Comparison of ENCODE assay signal across 32 cellular contexts in genomic region chr12:119994892-119995658, GRCh38. TPM values are rescaled to one million over a fixed set of nuclear protein-coding genes. Genes with fewer than 3 reads are reported as not detected.
DNase-seq lines count a peak whose midpoint lies in the region; ATAC-seq, FAIRE-seq and TF ChIP-seq lines count a peak whose summit lies in the region.
"Had no signal": no experiment of that assay in that cellular context is flagged by ENCODE, and none has a peak within 500 bp of the region (broad histone marks: within the 10 kb centered on the region; RNA-seq: fewer than 3 reads in every experiment).

No MANE protein-coding gene starts in this region.

- H3K4me1 ChIP-seq in DOHH2 (ENCODE audit: control insufficient read depth, low read length) = peaks cover 38% of the 10 kb centered on the region
- H3K4me1 ChIP-seq in H1 (replicated peaks in 1 of 4; ENCODE audit: control insufficient read depth in 3 of 4, insufficient read depth in 4 of 4, low read length in 3 of 4) = peaks cover 4 to 7% (median 6%) of the 10 kb centered on the region in 4 experiments
- H3K4me1 ChIP-seq in kidney (ENCODE audit: control insufficient read depth in 1 of 2, insufficient read depth in 1 of 2, low read depth in 1 of 2, low read length in 2 of 2) = peaks cover 0 to 8% of the 10 kb centered on the region in 2 donors
- H3K4me1 ChIP-seq in CD8-positive, alpha-beta T cell (ENCODE audit: insufficient read depth, low read length) = peaks cover 15% of the 10 kb centered on the region

- H2AFZ ChIP-seq in H1 (ENCODE audit: low read length) = no peak overlapping the region

- H3K9me2 ChIP-seq in DOHH2 (replicated peaks; ENCODE audit: control insufficient read depth, low read length) = no peaks in the 10 kb centered on the region
- H3K9me2 ChIP-seq: SK-N-SH had no signal

- no peak; a peak in 1 of 4 replicates for TF ChIP-seq RAD21 in H1 (IDR thresholded peaks at IDR 0.05 in 1 of 2, conservative IDR thresholded peaks at IDR 0.05 in 1 of 2; ENCODE audit: low read depth in 2 of 2, low read length in 2 of 2)

- TF ChIP-seq POLR2A in H1 (IDR thresholded peaks at IDR 0.05; ENCODE audit: control extremely low read depth in 1 of 2, low read depth in 2 of 2, low read length in 2 of 2) = no peak

- no peak overlapping the region for H3K56ac ChIP-seq in H1 (replicated peaks; ENCODE audit: insufficient read length, low read depth, low read length)

- peaks cover 73% of the 10 kb centered on the region for H3K36me3 Mint-ChIP-seq in CD8-positive, alpha-beta T cell

- intact Hi-C loops in kidney (cut with DNase I) = no loop called here
- intact Hi-C loops in CD8-positive, alpha-beta T cell (cut with DNase I, micrococcal nuclease) = loop anchor here in 1 of 2 experiments (5.0 to 10.0 kb wide), 2 partner anchors 50 to 72 kb away; no protein-coding TSS in a partner anchor

- H3K27ac ChIP-seq in DOHH2 (ENCODE audit: low read depth, low read length) (peak overlapping the region; percentile 12; the same call in 1 of the 2 replicates), H1 (ENCODE audit: low read depth, low read length) (no peak overlapping the region), kidney (ENCODE audit: low read depth in 2 of 2, low read length in 2 of 2) (no peak overlapping the region)
- no peak overlapping the region for H3K27ac ChIP-seq in CD8-positive, alpha-beta T cell (ENCODE audit: low read depth, low read length)
- H3K27ac ChIP-seq: esophagus squamous epithelium, heart right ventricle, lower lobe of right lung, skin epidermis, thoracic aorta, uterus had no signal

- peaks cover 7% of the 10 kb centered on the region for H3K36me3 ChIP-seq in DOHH2 (ENCODE audit: control insufficient read depth, low read length)
- H3K36me3 ChIP-seq in H1 (ENCODE audit: control insufficient read depth in 2 of 4, insufficient read depth in 4 of 4, low read length in 3 of 4) = peaks cover 0 to 4% (median 0%) of the 10 kb centered on the region in 4 experiments; a peak in 2 of 8 replicates
- peaks cover 0 to 3% of the 10 kb centered on the region in 2 donors for H3K36me3 ChIP-seq in kidney (ENCODE audit: control insufficient read depth in 1 of 2, insufficient read depth in 2 of 2, low read length in 2 of 2)
- no peaks in the 10 kb centered on the region for H3K36me3 ChIP-seq in CD8-positive, alpha-beta T cell (ENCODE audit: insufficient read depth, low read length)
- H3K36me3 ChIP-seq: HAP-1, heart right ventricle, lower lobe of right lung, thoracic aorta, uterus had no signal

- DNase-seq in NCI-H2171 treated with DMSO at 0.1 percent for 48 hours (lab: John Stamatoyannopoulos, UW) = peak; percentile 25
- DNase-seq in NCI-H2171 (lab: John Stamatoyannopoulos, UW) = no peak
- DNase-seq in NCI-H69 (lab: John Stamatoyannopoulos, UW) = peak; percentile 8
- no peak for DNase-seq in H1 (ENCODE audit: low read depth in 1 of 2, low spot score in 2 of 2)
- DNase-seq in DMS79 (lab: John Stamatoyannopoulos, UW) = no peak
- DNase-seq in kidney = no peak
- DNase-seq in CD8-positive, alpha-beta T cell = no peak
- DNase-seq: activated CD4-positive, alpha-beta T cell treated with anti-CD3 and anti-CD28 coated beads, Interleukin-2, amount 10 ng/mL, durations not matched to agents 24 days and 14 days; AML-193; CD4-positive, alpha-beta T cell; central memory CD4-positive, alpha-beta T cell; esophagus squamous epithelium; foreskin melanocyte; heart right ventricle; KG1; lower lobe of right lung; NCI-H1417; NCI-H2081; NCI-H524 treated with DMSO at 0.1 percent for 48 hours; SK-N-SH; uterus had no signal

- ATAC-seq in CD8-positive, alpha-beta T cell = no peak
- ATAC-seq: heart right ventricle; lower lobe of right lung; natural killer cell treated with Interleukin-12 subunit alpha and Interleukin-12 subunit beta and Interleukin-15 and Interleukin-18, amount 100 ng/mL, for 72 hours had no signal

- H3K4me3 Mint-ChIP-seq in CD8-positive, alpha-beta T cell = no peak overlapping the region
- H3K4me3 Mint-ChIP-seq: activated CD4-positive, alpha-beta T cell treated with anti-CD3 and anti-CD28 coated beads, Interleukin-2, amount 10 ng/mL, durations not matched to agents 24 days and 14 days; CD4-positive, alpha-beta T cell; natural killer cell treated with Interleukin-12 subunit alpha and Interleukin-12 subunit beta and Interleukin-15 and Interleukin-18, amount 100 ng/mL, for 72 hours; stimulated activated naive CD8-positive, alpha-beta T cell treated with anti-CD3 and anti-CD28 coated beads, Interleukin-15, Interleukin-2, amounts not matched to agents 100 ng/mL and 50 ng/mL, for 24 hours had no signal

- H3K9ac ChIP-seq in H1 (replicated peaks in 1 of 4; ENCODE audit: extremely low read depth in 1 of 4, low read depth in 3 of 4, low read length in 3 of 4) = no peak overlapping the region
- H3K9ac ChIP-seq in kidney (ENCODE audit: low read length in 2 of 2) = no peak overlapping the region
- H3K9ac ChIP-seq: SK-N-SH had no signal

- H4K8ac ChIP-seq in H1 (ENCODE audit: extremely low read depth, insufficient read depth, low read length) = no peak overlapping the region

- H2BK12ac ChIP-seq in H1 (ENCODE audit: low read depth, low read length) = no peak overlapping the region

- no peak overlapping the region for H2BK5ac ChIP-seq in H1 (ENCODE audit: low read depth, low read length)

- TF ChIP-seq EP300 in H1 (IDR thresholded peaks at IDR 0.05; ENCODE audit: borderline replicate concordance in 1 of 2, low read depth in 2 of 2, low read length in 2 of 2) = no peak

- peaks cover 2% of the 10 kb centered on the region; the same call in 1 of the 2 replicates for H4K20me1 ChIP-seq in DOHH2 (ENCODE audit: control insufficient read depth, insufficient read depth, low read depth, low read length)
- peaks cover 0 to 7% of the 10 kb centered on the region in 2 experiments for H4K20me1 ChIP-seq in H1 (replicated peaks in 1 of 2; ENCODE audit: control insufficient read depth in 1 of 2, insufficient read depth in 2 of 2, low read length in 2 of 2)

- peaks cover 36% of the 10 kb centered on the region for H3K4me1 Mint-ChIP-seq in CD8-positive, alpha-beta T cell (ENCODE audit: low read depth)

- no peaks in the 10 kb centered on the region for H3K9me3 Mint-ChIP-seq in CD8-positive, alpha-beta T cell
- H3K9me3 Mint-ChIP-seq: activated CD4-positive, alpha-beta T cell treated with anti-CD3 and anti-CD28 coated beads, Interleukin-2, amount 10 ng/mL, durations not matched to agents 24 days and 14 days; activated T-helper 2 cell treated with anti-CD3 and anti-CD28 coated beads, Interferon-gamma antibody, Interleukin-2, Interleukin-4, amounts not matched to agents 10 μg/mL and 5 μg/mL and 100 μg/mL, durations not matched to agents 14 hours and 24 hours and 36 hours; CD4-positive, alpha-beta T cell; natural killer cell treated with Interleukin-12 subunit alpha and Interleukin-12 subunit beta and Interleukin-15 and Interleukin-18, amount 100 ng/mL, for 72 hours; stimulated activated naive CD8-positive, alpha-beta T cell treated with anti-CD3 and anti-CD28 coated beads, Interleukin-15, Interleukin-2, amounts not matched to agents 100 ng/mL and 50 ng/mL, for 24 hours had no signal

- no peak overlapping the region for H3K18ac ChIP-seq in H1 (ENCODE audit: extremely low read depth, low read length)

- no peak overlapping the region for H2BK120ac ChIP-seq in H1 (replicated peaks; ENCODE audit: low read depth, low read length)

- no peak overlapping the region for H3K14ac ChIP-seq in H1 (ENCODE audit: insufficient read length)

- H3K4me2 ChIP-seq in DOHH2 (ENCODE audit: low read length) (peak overlapping the region; percentile 41), H1 (ENCODE audit: insufficient read depth in 1 of 2, low read depth in 2 of 2, low read length in 2 of 2) (no peak overlapping the region)
- H3K4me2 ChIP-seq: SK-N-SH had no signal

- H3F3A ChIP-seq in DOHH2 (ENCODE audit: control insufficient read depth, insufficient read depth) = peaks cover 4% of the 10 kb centered on the region; the same call in 1 of the 2 replicates

- no peak overlapping the region for H2AK5ac ChIP-seq in H1 (ENCODE audit: low read depth, low read length)

- WGBS in H1 (ENCODE audit: extremely low coverage in 1 of 2, insufficient coverage in 1 of 2, insufficient read length in 1 of 2, insufficient replicate concordance in 2 of 2, low coverage in 1 of 2, low lambda C conversion rate in 2 of 2, missing lambda C conversion rate in 1 of 2), 2 experiments = 69% methylated on average over 3 of the region's 3 CpGs; no CpG with 5 or more reads in 1 of the 2 experiments

- no peak overlapping the region for H4K91ac ChIP-seq in H1 (replicated peaks; ENCODE audit: insufficient read length, low read length)

- no peak overlapping the region for H3K4ac ChIP-seq in H1 (replicated peaks; ENCODE audit: insufficient read length, low read depth, low read length)

- TF ChIP-seq CTCF in DOHH2 (IDR thresholded peaks at IDR 0.05; ENCODE audit: low read depth, low read length, poor library complexity, severe bottlenecking) = no peak
- no peak for TF ChIP-seq CTCF in H1 (IDR thresholded peaks at IDR 0.05; ENCODE audit: control extremely low read depth in 1 of 3, insufficient read depth in 1 of 3, low read depth in 1 of 3, low read length in 3 of 3)
- no peak for TF ChIP-seq CTCF in kidney (IDR thresholded peaks at IDR 0.05; ENCODE audit: borderline replicate concordance, extremely low read depth, insufficient read depth)
- no peak for TF ChIP-seq CTCF in CD8-positive, alpha-beta T cell (IDR thresholded peaks at IDR 0.05)

- POLR2A ChIA-PET in H1 (lab: Charles Lee; ENCODE audit: partially characterized antibody) = interaction anchor here (1.1 to 1.2 kb wide), 2 partner anchors 8 to 11 kb away, joined by 4 to 6 read pairs; no protein-coding TSS in a partner anchor
- POLR2A ChIA-PET in CD8-positive, alpha-beta T cell (lab: Charles Lee) = interaction anchor here (2.2 kb wide), 1 partner anchor 12 kb away, joined by 7 read pairs; no protein-coding TSS in a partner anchor

- H3K4me3 ChIP-seq in DOHH2 (ENCODE audit: low read length) (peak overlapping the region; percentile 6), H1 (ENCODE audit: extremely low read depth in 1 of 4, insufficient read depth in 2 of 4, low read depth in 3 of 4, low read length in 4 of 4) (no peak overlapping the region), kidney (ENCODE audit: low read length in 2 of 2) (no peak overlapping the region)
- H3K4me3 ChIP-seq in CD8-positive, alpha-beta T cell (ENCODE audit: low read depth, low read length) = no peak overlapping the region
- H3K4me3 ChIP-seq: esophagus squamous epithelium, HAP-1, heart right ventricle, lower lobe of right lung, skin epidermis, thoracic aorta, uterus had no signal

- H3K79me2 ChIP-seq in DOHH2 (ENCODE audit: control insufficient read depth, low read length) (peaks cover 16% of the 10 kb centered on the region), H1 (ENCODE audit: control insufficient read depth in 1 of 2, insufficient read depth in 2 of 2, low read length in 2 of 2) (no peaks in the 10 kb centered on the region)

- no peak overlapping the region for H4K5ac ChIP-seq in H1 (ENCODE audit: insufficient read length, low read depth, low read length)

- peaks cover 3% of the 10 kb centered on the region for H3K23me2 ChIP-seq in H1 (ENCODE audit: low read depth, low read length)

- FAIRE-seq in H1 (lab: Jason Lieb, UNC) (peak; percentile 42), kidney (lab: Jason Lieb, UNC) (no peak)
- FAIRE-seq: A204.1, GM12892 had no signal

- H3K23ac ChIP-seq in H1 (ENCODE audit: insufficient read length) = no peak overlapping the region

- H3K79me1 ChIP-seq in H1 (ENCODE audit: low read depth, low read length) = 0 out of 2 replicates have a peak, but pooled peaks cover 2% of the 10 kb centered on the region

- no peaks in the 10 kb centered on the region for H3K27me3 Mint-ChIP-seq in CD8-positive, alpha-beta T cell (ENCODE audit: low read depth)
- H3K27me3 Mint-ChIP-seq: activated CD4-positive, alpha-beta T cell treated with anti-CD3 and anti-CD28 coated beads, Interleukin-2, amount 10 ng/mL, durations not matched to agents 24 days and 14 days; CD4-positive, alpha-beta T cell; natural killer cell treated with Interleukin-12 subunit alpha and Interleukin-12 subunit beta and Interleukin-15 and Interleukin-18, amount 100 ng/mL, for 72 hours; stimulated activated naive CD8-positive, alpha-beta T cell treated with anti-CD3 and anti-CD28 coated beads, Interleukin-15, Interleukin-2, amounts not matched to agents 100 ng/mL and 50 ng/mL, for 24 hours had no signal

- CTCF ChIA-PET in H1 (lab: Charles Lee; ENCODE audit: partially characterized antibody) = interaction anchor here (0.8 to 1.7 kb wide), 3 partner anchors 12 to 89 kb away, joined by 3 to 6 read pairs (median 5); no protein-coding TSS in a partner anchor
- CTCF ChIA-PET in CD8-positive, alpha-beta T cell (lab: Charles Lee) = no interaction called here

- H3K27ac Mint-ChIP-seq in CD8-positive, alpha-beta T cell = no peak overlapping the region
- H3K27ac Mint-ChIP-seq: natural killer cell treated with Interleukin-12 subunit alpha and Interleukin-12 subunit beta and Interleukin-15 and Interleukin-18, amount 100 ng/mL, for 72 hours had no signal

- no peaks in the 10 kb centered on the region for H3K27me3 ChIP-seq in DOHH2 (ENCODE audit: control insufficient read depth, low read length)
- H3K27me3 ChIP-seq in H1 (replicated peaks in 1 of 4; ENCODE audit: control insufficient read depth in 3 of 4, extremely low read depth in 1 of 4, insufficient read depth in 3 of 4, low read length in 3 of 4) = no peaks in the 10 kb centered on the region; a peak in 2 of 7 replicates
- H3K27me3 ChIP-seq in CD8-positive, alpha-beta T cell (ENCODE audit: insufficient read depth, low read length) = no peaks in the 10 kb centered on the region
- H3K27me3 ChIP-seq: uterus had no signal

- H2BK15ac ChIP-seq in H1 (ENCODE audit: low read length) = no peak overlapping the region

- no peak overlapping the region for H2BK20ac ChIP-seq in H1 (ENCODE audit: low read length)

- H3K9me3 ChIP-seq in DOHH2 (ENCODE audit: control insufficient read depth, insufficient read depth, low read length) (no peaks in the 10 kb centered on the region), H1 (ENCODE audit: insufficient read depth in 2 of 2, low read depth in 1 of 2, low read length in 1 of 2) (no peaks in the 10 kb centered on the region), kidney (ENCODE audit: control insufficient read depth in 1 of 2, low read length in 2 of 2) (no peaks in the 10 kb centered on the region)
- H3K9me3 ChIP-seq in CD8-positive, alpha-beta T cell (ENCODE audit: low read length) = no peaks in the 10 kb centered on the region
- H3K9me3 ChIP-seq: esophagus squamous epithelium, HAP-1, heart right ventricle, lower lobe of right lung, SK-N-SH, thoracic aorta, uterus had no signal

RNA-seq across cellular contexts. Expression of gene BICDL1, which starts 6.0 kb away (rescaled TPM):
- total RNA-seq in H1 (2021; fragmentation: NEBNext Ultra II Directional; extraction: Animal tissue kit (Norgen Biotek cat#: 25700)) = 25.9 and 26.9 TPM in 2 replicates
- polyA plus RNA-seq in H1 (2011; rRNA removed) (17.2 and 18.4 TPM in 2 replicates), kidney (ENCODE audit: insufficient read depth, low read depth, low replicate concordance) (60.5 TPM)
- polyA plus RNA-seq in H1 (2011; cell fraction: cytosol; rRNA removed) = 23.6 TPM
- polyA plus RNA-seq in H1 (2011; cell fraction: nucleus; rRNA removed) = 104 TPM
- polyA plus RNA-seq in H1 (2012, experiment 1 of 2) = 20.1 to 29.4 TPM (median 24.4 TPM) in 4 replicates
- polyA plus RNA-seq in H1 (2012, experiment 2 of 2) = 10.7 TPM
- polyA plus RNA-seq in H1 (2013, experiment 1 of 2) = 20.7 TPM
- polyA plus RNA-seq in H1 (2013, experiment 2 of 2) = 18.4 TPM
- polyA minus RNA-seq in H1 (2011; rRNA and poly(A)+ RNA removed) = 7.9 and 11.2 TPM in 2 replicates
- 11.3 TPM for polyA minus RNA-seq in H1 (2011; cell fraction: cytosol; rRNA and poly(A)+ RNA removed)
- 12.6 TPM for polyA minus RNA-seq in H1 (2011; cell fraction: nucleus; rRNA and poly(A)+ RNA removed)
- total RNA-seq in kidney = 101 TPM
- 100 to 1,000 TPM; 138 to 154 TPM for total RNA-seq in CD8-positive, alpha-beta T cell
- total RNA-seq: HT1080, osteoblast had no signal

Comparison
In these comparisons a context has a peak if more than half of its experiments do, and no peak if none do; other contexts are left out.
1. DNase-seq: peak in NCI-H2171 treated with DMSO at 0.1 percent for 48 hours (single experiment) and NCI-H69 (single experiment); none in NCI-H2171 (single experiment), H1 (0 of 2), DMS79 (single experiment), kidney (single experiment) and CD8-positive, alpha-beta T cell (0 of 7).